13 cellular contexts compared by ENCODE assay signal in the genomic region with DNA sequence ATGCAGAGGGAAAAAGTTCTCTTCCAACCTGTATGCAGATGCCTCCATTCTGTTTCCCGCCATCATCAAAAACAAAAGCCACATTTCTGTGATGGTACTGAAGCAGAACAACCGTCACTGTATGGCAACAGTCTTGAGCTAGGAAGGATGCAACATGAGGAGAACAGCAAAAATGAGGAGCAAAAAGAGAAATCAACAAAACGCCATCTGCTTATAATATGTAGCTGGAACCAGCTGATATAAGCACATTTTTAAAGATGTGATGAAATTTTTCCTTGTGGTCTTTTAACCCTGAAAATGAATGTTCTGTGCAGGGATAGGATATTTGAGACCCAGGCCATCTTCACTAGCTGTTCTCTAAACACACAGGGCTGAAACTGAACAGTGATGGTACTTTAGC.
DNase-seq lines count a peak whose midpoint lies in the region; ATAC-seq and TF ChIP-seq lines count a peak whose summit lies in the region.
"Had no signal": no experiment of that assay in that cellular context is flagged by ENCODE, and none has a peak within 500 bp of the region (broad histone marks: within the 10 kb centered on the region; RNA-seq: fewer than 3 reads in every experiment).

No MANE protein-coding gene starts in this region.

- no peak for TF ChIP-seq CTCF in mesothelial cell of epicardium (IDR thresholded peaks at IDR 0.05; ENCODE audit: unreplicated experiment)
- no peak for TF ChIP-seq CTCF in CD14-positive monocyte (IDR thresholded peaks at IDR 0.05)

- H4K20me1 ChIP-seq in GM23248 (ENCODE audit: insufficient read depth): no peaks in the 10 kb centered on the region

- no peak for DNase-seq in GM23248
- peak; percentile 17 for DNase-seq in adipocyte (ENCODE audit: low read depth)
- peak; percentile 49 for DNase-seq in fibroblast of gingiva (ENCODE audit: low read depth)
- no peak for DNase-seq in DMS153 treated with DMSO at 0.1 percent for 48 hours (lab: John Stamatoyannopoulos, UW; ENCODE audit: unreplicated experiment)
- DNase-seq in mesothelial cell of epicardium (ENCODE audit: low spot score in 2 of 2, unreplicated experiment in 2 of 2): no peak
- no peak for DNase-seq in CD14-positive monocyte (ENCODE audit: low spot score)
- DNase-seq: BE2C; Caco-2; CD8-positive, alpha-beta memory T cell; KG1 had no signal

- intact Hi-C loops in CD14-positive monocyte (cut with micrococcal nuclease): no loop called here

- H3K36me3 ChIP-seq in GM23248 (ENCODE audit: low read depth): no peaks in the 10 kb centered on the region
- H3K36me3 ChIP-seq in adipocyte (ENCODE audit: control insufficient read depth, insufficient read depth, low read length, severe bottlenecking): no peaks in the 10 kb centered on the region
- H3K36me3 ChIP-seq: BE2C had no signal

- ATAC-seq in GM18517 (IDR thresholded peaks at IDR 0.05; ENCODE audit: unreplicated experiment): no peak

- H3K4me3 ChIP-seq in GM23248 (no peak overlapping the region), adipocyte (ENCODE audit: low read length) (no peak overlapping the region)

- 0 out of 2 replicates have a peak, but pooled peaks cover 6% of the 10 kb centered on the region for H3K4me1 ChIP-seq in GM23248 (ENCODE audit: insufficient read depth)
- no peaks in the 10 kb centered on the region for H3K4me1 ChIP-seq in adipocyte (ENCODE audit: control insufficient read depth, insufficient read depth, low read length)
- H3K4me1 ChIP-seq: BE2C, Caco-2 had no signal

- no peaks in the 10 kb centered on the region for H3F3A ChIP-seq in GM23248 (ENCODE audit: insufficient read depth)

- H3K27ac Mint-ChIP-seq in mesothelial cell of epicardium (no peak overlapping the region), CD14-positive monocyte (no peak overlapping the region)
- H3K27ac Mint-ChIP-seq: CD8-positive, alpha-beta memory T cell; IgD-negative memory B cell had no signal

- in situ Hi-C loops in GM23248 (cut with MboI): no loop called here

- H3K27ac ChIP-seq in GM23248: no peak overlapping the region
- H3K27ac ChIP-seq: C4-2B had no signal

- no peak overlapping the region for H3K9ac ChIP-seq in GM23248
- H3K9ac ChIP-seq in adipocyte (ENCODE audit: low read length): no peak overlapping the region

- H3K27me3 Mint-ChIP-seq in mesothelial cell of epicardium (ENCODE audit: low read depth): peaks cover 5% of the 10 kb centered on the region
- H3K27me3 Mint-ChIP-seq in CD14-positive monocyte (ENCODE audit: low read depth in 3 of 3): peaks cover 0 to 2% (median 0%) of the 10 kb centered on the region in 3 donors
- H3K27me3 Mint-ChIP-seq: CD8-positive, alpha-beta memory T cell; IgD-negative memory B cell had no signal

- no peak overlapping the region for H3K4me2 ChIP-seq in GM23248 (ENCODE audit: unreplicated experiment)

- no peaks in the 10 kb centered on the region for H3K79me2 ChIP-seq in GM23248 (ENCODE audit: insufficient read depth)

- WGBS in GM23248 (ENCODE audit: low coverage in 1 of 2, low lambda C conversion rate in 2 of 2, missing lambda C conversion rate in 2 of 2), 2 experiments: 72 to 77% methylated on average over 3 of the region's 3 CpGs

- H3K27me3 ChIP-seq in GM23248 (replicated peaks; ENCODE audit: insufficient read depth) (no peaks in the 10 kb centered on the region), adipocyte (replicated peaks; ENCODE audit: control insufficient read depth, insufficient read depth, low read length) (no peaks in the 10 kb centered on the region)
- H3K27me3 ChIP-seq: BE2C had no signal

- H3K9me2 ChIP-seq in GM23248 (ENCODE audit: insufficient read depth): no peaks in the 10 kb centered on the region

- H3K36me3 Mint-ChIP-seq in mesothelial cell of epicardium (no peaks in the 10 kb centered on the region), CD14-positive monocyte (no peaks in the 10 kb centered on the region)
- H3K36me3 Mint-ChIP-seq: CD8-positive, alpha-beta memory T cell; IgD-negative memory B cell had no signal

- H3K9me3 ChIP-seq in GM23248 (ENCODE audit: low read depth) (no peaks in the 10 kb centered on the region), adipocyte (ENCODE audit: control insufficient read depth, low read length) (no peaks in the 10 kb centered on the region)
- H3K9me3 ChIP-seq: BE2C, Caco-2 had no signal

- peak overlapping the region; percentile 9; the same call in 1 of the 2 replicates for H2AFZ ChIP-seq in GM23248

- H3K4me3 Mint-ChIP-seq in mesothelial cell of epicardium: no peak overlapping the region
- no peak overlapping the region for H3K4me3 Mint-ChIP-seq in CD14-positive monocyte
- H3K4me3 Mint-ChIP-seq: CD8-positive, alpha-beta memory T cell; IgD-negative memory B cell had no signal

- peaks cover 2% of the 10 kb centered on the region for H3K4me1 Mint-ChIP-seq in mesothelial cell of epicardium
- no peaks in the 10 kb centered on the region for H3K4me1 Mint-ChIP-seq in CD14-positive monocyte
- H3K4me1 Mint-ChIP-seq: CD8-positive, alpha-beta memory T cell; IgD-negative memory B cell had no signal

- no peaks in the 10 kb centered on the region for H3K9me3 Mint-ChIP-seq in mesothelial cell of epicardium
- peaks cover 0 to 2% (median 0%) of the 10 kb centered on the region in 7 donors for H3K9me3 Mint-ChIP-seq in CD14-positive monocyte
- H3K9me3 Mint-ChIP-seq: IgD-negative memory B cell had no signal

Comparison
In these comparisons a context has a peak if more than half of its experiments do, and no peak if none do; other contexts are left out.
1. DNase-seq: peak in adipocyte (single experiment) and fibroblast of gingiva (single experiment); none in GM23248 (single experiment), DMS153 treated with DMSO at 0.1 percent for 48 hours (single experiment), mesothelial cell of epicardium (0 of 2) and CD14-positive monocyte (single experiment).